Comparison of ENCODE assay signal across 1 cellular context in the genomic region with DNA sequence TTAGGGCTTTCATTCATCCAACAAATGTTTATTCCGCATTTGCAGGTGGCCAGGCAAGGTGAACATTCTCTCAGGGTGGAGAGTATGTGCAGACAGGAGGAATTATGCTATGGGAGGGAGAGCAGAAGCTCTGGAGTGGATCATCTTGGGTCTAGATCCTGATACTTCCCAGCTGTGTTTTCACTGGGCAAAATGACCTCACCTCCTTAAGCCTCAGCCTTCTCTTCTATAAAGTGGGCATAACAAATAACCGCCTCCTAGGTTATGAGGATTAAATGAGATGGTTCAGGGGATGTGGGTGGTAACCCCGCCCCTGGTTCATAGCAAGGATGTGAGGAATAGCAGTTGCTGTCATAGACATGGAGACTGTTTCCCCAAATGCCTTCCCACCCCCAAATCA.
TF ChIP-seq lines count a peak whose summit lies in the region.

No MANE protein-coding gene starts in this region.

TF ChIP-seq in IMR-90, 13 proteins besides CTCF, POLR2A, EP300 and RAD21 (continued from another document):
- TF ChIP-seq, protein P1, sequence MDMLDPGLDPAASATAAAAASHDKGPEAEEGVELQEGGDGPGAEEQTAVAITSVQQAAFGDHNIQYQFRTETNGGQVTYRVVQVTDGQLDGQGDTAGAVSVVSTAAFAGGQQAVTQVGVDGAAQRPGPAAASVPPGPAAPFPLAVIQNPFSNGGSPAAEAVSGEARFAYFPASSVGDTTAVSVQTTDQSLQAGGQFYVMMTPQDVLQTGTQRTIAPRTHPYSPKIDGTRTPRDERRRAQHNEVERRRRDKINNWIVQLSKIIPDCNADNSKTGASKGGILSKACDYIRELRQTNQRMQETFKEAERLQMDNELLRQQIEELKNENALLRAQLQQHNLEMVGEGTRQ (IDR thresholded peaks at IDR 0.05; ENCODE audit: low read depth, low read length): no peak
- TF ChIP-seq, protein P2, sequence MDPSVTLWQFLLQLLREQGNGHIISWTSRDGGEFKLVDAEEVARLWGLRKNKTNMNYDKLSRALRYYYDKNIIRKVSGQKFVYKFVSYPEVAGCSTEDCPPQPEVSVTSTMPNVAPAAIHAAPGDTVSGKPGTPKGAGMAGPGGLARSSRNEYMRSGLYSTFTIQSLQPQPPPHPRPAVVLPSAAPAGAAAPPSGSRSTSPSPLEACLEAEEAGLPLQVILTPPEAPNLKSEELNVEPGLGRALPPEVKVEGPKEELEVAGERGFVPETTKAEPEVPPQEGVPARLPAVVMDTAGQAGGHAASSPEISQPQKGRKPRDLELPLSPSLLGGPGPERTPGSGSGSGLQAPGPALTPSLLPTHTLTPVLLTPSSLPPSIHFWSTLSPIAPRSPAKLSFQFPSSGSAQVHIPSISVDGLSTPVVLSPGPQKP (IDR thresholded peaks at IDR 0.05; ENCODE audit: borderline replicate concordance, low read depth, low read length): no peak
- TF ChIP-seq RCOR1 (IDR thresholded peaks at IDR 0.05; ENCODE audit: insufficient replicate concordance, low read length) (no peak), CEBPB (IDR thresholded peaks at IDR 0.05; ENCODE audit: low read depth, low read length) (no peak)
